In genomic region chr3:150890320-150890719, GRCh38 we compare ENCODE assay signal across 23 cellular contexts. TPM values are rescaled to one million over a fixed set of nuclear protein-coding genes. Genes with fewer than 3 reads are reported as not detected.
DNase-seq lines count a peak whose midpoint lies in the region; ATAC-seq, FAIRE-seq and TF ChIP-seq lines count a peak whose summit lies in the region.
"Had no signal": no experiment of that assay in that cellular context is flagged by ENCODE, and none has a peak within 500 bp of the region (broad histone marks: within the 10 kb centered on the region; RNA-seq: fewer than 3 reads in every experiment).

No MANE protein-coding gene starts in this region.

- FAIRE-seq in K562 (lab: Jason Lieb, UNC) (no peak), HepG2 (lab: Jason Lieb, UNC) (no peak)
- FAIRE-seq: endometrium, GM18507, TTC549 had no signal

- no peak for TF ChIP-seq CTCF in K562 (IDR thresholded peaks at IDR 0.05 in 2 of 3, conservative IDR thresholded peaks at IDR 0.05 in 1 of 3; ENCODE audit: insufficient read depth in 2 of 3, low read depth in 1 of 3, low read length in 3 of 3)
- no peak for TF ChIP-seq CTCF in HepG2 (CRISPR knock-in tag; IDR thresholded peaks at IDR 0.05)

- no peak overlapping the region for H3K14ac ChIP-seq in mesenchymal stem cell (ENCODE audit: low read length in 2 of 2)

- H3K79me1 ChIP-seq in mesenchymal stem cell (replicated peaks; ENCODE audit: low read length, poor library complexity, severe bottlenecking) = no peaks in the 10 kb centered on the region

- in situ Hi-C loops in K562 (cut with MboI) (no loop called here), HepG2 (cut with HindIII; ENCODE audit: extremely low pct_ligation_motif_present, low pct_unique_long_range_greater_than_20kb) (no loop called here)

- no peak overlapping the region for H4K8ac ChIP-seq in mesenchymal stem cell (ENCODE audit: low read length)

- no peak overlapping the region for H2BK15ac ChIP-seq in mesenchymal stem cell (ENCODE audit: low read depth, poor library complexity, severe bottlenecking)

- H2AK5ac ChIP-seq in mesenchymal stem cell (ENCODE audit: low read length, severe bottlenecking) = no peak overlapping the region

- H3K9me3 ChIP-seq in BLaER1 treated with 17β-estradiol and CSF1 and Interleukin-3, amounts not matched to agents 10 nM and 100 nM (replicated peaks in 1 of 11) = peaks cover 0 to 12% (median 0%) of the 10 kb centered on the region in 11 experiments; a peak in 1 of 22 replicates
- H3K9me3 ChIP-seq in K562 (replicated peaks; ENCODE audit: control insufficient read depth, insufficient read depth, low read depth, low read length) (no peaks in the 10 kb centered on the region), mesenchymal stem cell (ENCODE audit: control insufficient read depth, low read length) (peaks cover 5% of the 10 kb centered on the region), HepG2 (ENCODE audit: low read length) (no peaks in the 10 kb centered on the region)
- H3K9me3 ChIP-seq: HAP-1 had no signal

- no peak overlapping the region for H2AFZ ChIP-seq in K562 (ENCODE audit: low read depth, low read length)
- no peak overlapping the region for H2AFZ ChIP-seq in mesenchymal stem cell (ENCODE audit: low read depth, low read length)
- no peak overlapping the region for H2AFZ ChIP-seq in HepG2 (ENCODE audit: low read length)

- no peak for TF ChIP-seq POLR2A in K562 (conservative IDR thresholded peaks at IDR 0.05)
- TF ChIP-seq POLR2A in HepG2 (IDR thresholded peaks at IDR 0.05; ENCODE audit: insufficient read depth in 1 of 2, low read depth in 2 of 2, low read length in 2 of 2) = no peak

- no peaks in the 10 kb centered on the region for H4K20me1 ChIP-seq in BLaER1 treated with 17β-estradiol and CSF1 and Interleukin-3, amounts not matched to agents 10 nM and 100 nM
- no peaks in the 10 kb centered on the region for H4K20me1 ChIP-seq in K562 (replicated peaks; ENCODE audit: control insufficient read depth, insufficient read depth, low read length)
- no peaks in the 10 kb centered on the region for H4K20me1 ChIP-seq in HepG2 (ENCODE audit: insufficient read depth, low read length)

- intact Hi-C loops in K562 (cut with micrococcal nuclease) = no loop called here
- intact Hi-C loops in HepG2 (cut with micrococcal nuclease; ENCODE audit: unreplicated experiment) = no loop called here

- WGBS in K562 (ENCODE audit: insufficient coverage, low coverage, missing lambda C conversion rate) = 6% methylated on average over 3 of the region's 3 CpGs
- WGBS in mesenchymal stem cell = 100% methylated on average over 1 of the region's 3 CpGs
- WGBS in HepG2 (ENCODE audit: low lambda C conversion rate) = 28% methylated on average over 3 of the region's 3 CpGs

- no peak overlapping the region for H4K91ac ChIP-seq in mesenchymal stem cell (ENCODE audit: low read length)

- H3K4me2 ChIP-seq in BLaER1 treated with 17β-estradiol and CSF1 and Interleukin-3, amounts not matched to agents 10 nM and 100 nM = peak overlapping the region in 7 of 11 experiments; percentile 9 to 82 (median 75); a peak in 12 of 22 replicates
- no peak overlapping the region for H3K4me2 ChIP-seq in K562 (ENCODE audit: insufficient read depth, low read length)
- no peak overlapping the region for H3K4me2 ChIP-seq in mesenchymal stem cell (ENCODE audit: low read length, poor library complexity, severe bottlenecking)
- H3K4me2 ChIP-seq in HepG2 (ENCODE audit: low read depth, low read length) = no peak overlapping the region

- CTCF ChIA-PET in K562 (lab: Yijun Ruan, JAX; ENCODE audit: low intra/inter-chr PET ratio) (no interaction called here), HepG2 (lab: Yijun Ruan, JAX; ENCODE audit: low intra/inter-chr PET ratio, low total read pairs) (no interaction called here)

- peak overlapping the region in 8 of 11 experiments; percentile 16 to 83 (median 58); a peak in 14 of 22 replicates for H3K27ac ChIP-seq in BLaER1 treated with 17β-estradiol and CSF1 and Interleukin-3, amounts not matched to agents 10 nM and 100 nM
- H3K27ac ChIP-seq in K562 (ENCODE audit: extremely low read depth, low read depth, low read length) (no peak overlapping the region), mesenchymal stem cell (ENCODE audit: low read length, poor library complexity, severe bottlenecking) (no peak overlapping the region), HepG2 (ENCODE audit: extremely low read length, insufficient read depth, low read length) (no peak overlapping the region)
- H3K27ac ChIP-seq: tibial nerve had no signal

- H3K27me3 ChIP-seq in BLaER1 treated with 17β-estradiol and CSF1 and Interleukin-3, amounts not matched to agents 10 nM and 100 nM = no peaks in the 10 kb centered on the region
- H3K27me3 ChIP-seq in K562 (ENCODE audit: control insufficient read depth in 2 of 2, insufficient read depth in 2 of 2, low read length in 2 of 2) = peaks cover 13 to 22% of the 10 kb centered on the region in 2 experiments
- peaks cover 15 to 31% of the 10 kb centered on the region in 2 experiments for H3K27me3 ChIP-seq in mesenchymal stem cell (ENCODE audit: control insufficient read depth in 1 of 2, insufficient read depth in 1 of 2, low read length in 2 of 2)
- peaks cover 0 to 3% of the 10 kb centered on the region in 2 experiments; a peak in 1 of 5 replicates for H3K27me3 ChIP-seq in HepG2 (ENCODE audit: control insufficient read depth in 1 of 2, insufficient read depth in 2 of 2, low read length in 2 of 2)
- H3K27me3 ChIP-seq: tibial nerve had no signal

- no peak overlapping the region for H2BK12ac ChIP-seq in mesenchymal stem cell (ENCODE audit: low read length in 2 of 2)

- H3K4ac ChIP-seq in mesenchymal stem cell (ENCODE audit: low read depth in 1 of 2, low read length in 2 of 2) = no peak overlapping the region

- H3K36me3 ChIP-seq in BLaER1 treated with 17β-estradiol and CSF1 and Interleukin-3, amounts not matched to agents 10 nM and 100 nM = no peaks in the 10 kb centered on the region
- no peaks in the 10 kb centered on the region for H3K36me3 ChIP-seq in K562 (ENCODE audit: control insufficient read depth, insufficient read depth, low read length)
- no peaks in the 10 kb centered on the region for H3K36me3 ChIP-seq in mesenchymal stem cell (ENCODE audit: control insufficient read depth in 1 of 2, insufficient read depth in 2 of 2, low read depth in 1 of 2, low read length in 2 of 2)
- H3K36me3 ChIP-seq in HepG2 (replicated peaks in 1 of 2; ENCODE audit: control insufficient read depth in 1 of 2, insufficient read depth in 2 of 2, low read length in 2 of 2) = no peaks in the 10 kb centered on the region
- H3K36me3 ChIP-seq: HAP-1, tibial nerve had no signal

- DNase-seq in MV-4-11 (lab: John Stamatoyannopoulos, UW) = peak; percentile 96
- DNase-seq in K562 (ENCODE audit: extremely low read depth in 1 of 4, low spot score in 3 of 4) = no peak
- peak; percentile 39 for DNase-seq in mesenchymal stem cell
- DNase-seq in HepG2 (ENCODE audit: low spot score) = no peak
- DNase-seq in GDM1 (lab: John Stamatoyannopoulos, UW) = no peak
- DNase-seq in stimulated activated naive CD4-positive, alpha-beta T cell (lab: John Stamatoyannopoulos, UW) = no peak
- DNase-seq: activated CD4-positive, alpha-beta T cell treated with anti-CD3 and anti-CD28 coated beads for 48 hours; activated CD8-positive, alpha-beta memory T cell treated with anti-CD3 and anti-CD28 coated beads, Interleukin-2, amount 50 U/mL, for 48 hours; aorta; NCI-H1105; NCI-H69; retina; stimulated activated CD4-positive, alpha-beta T cell treated with anti-CD3 and anti-CD28 coated beads, Interleukin-15, amount 100 ng/mL, for 24 hours had no signal

- BruUV-seq in K562 (replicated peaks; lab: Mats Ljungman, UMichigan) (no TSS peak), HepG2 (replicated peaks; lab: Mats Ljungman, UMichigan) (no TSS peak)

- H3K9ac ChIP-seq in BLaER1 treated with 17β-estradiol and CSF1 and Interleukin-3, amounts not matched to agents 10 nM and 100 nM = peak overlapping the region in 4 of 11 experiments; percentile 38 to 68 (median 60); a peak in 7 of 22 replicates
- no peak overlapping the region for H3K9ac ChIP-seq in K562 (ENCODE audit: insufficient read depth in 1 of 2, low read depth in 2 of 2, low read length in 2 of 2)
- H3K9ac ChIP-seq in mesenchymal stem cell (ENCODE audit: low read length) = no peak overlapping the region
- H3K9ac ChIP-seq in HepG2 (ENCODE audit: insufficient read depth, low read depth, low read length) = no peak overlapping the region

- ATAC-seq in K562 (no peak), HepG2 (no peak), GM21529 (IDR thresholded peaks at IDR 0.05; ENCODE audit: unreplicated experiment) (no peak)
- ATAC-seq: left lobe of liver; stimulated activated effector memory CD8-positive, alpha-beta T cell treated with anti-CD3 and anti-CD28 coated beads, Interleukin-12 subunit alpha, Interleukin-12 subunit beta, amount 100 ng/mL, for 72 hours had no signal

- no peak overlapping the region for H2BK120ac ChIP-seq in mesenchymal stem cell (ENCODE audit: low read depth, low read length)

- TF ChIP-seq EP300 in K562 (IDR thresholded peaks at IDR 0.05; ENCODE audit: low read length) = no peak
- TF ChIP-seq EP300 in HepG2 (IDR thresholded peaks at IDR 0.05; ENCODE audit: low read depth in 2 of 2, low read length in 2 of 2) = no peak
- TF ChIP-seq EP300 in HepG2 (CRISPR knock-in tag; IDR thresholded peaks at IDR 0.05; ENCODE audit: borderline replicate concordance) = no peak

- no peaks in the 10 kb centered on the region for H3K9me1 ChIP-seq in K562 (ENCODE audit: control insufficient read depth, insufficient read depth, low read length)

- no peak overlapping the region for H2BK5ac ChIP-seq in mesenchymal stem cell (ENCODE audit: low read depth, low read length, poor library complexity, severe bottlenecking)

- H3K23ac ChIP-seq in mesenchymal stem cell (ENCODE audit: low read length in 2 of 2) = no peak overlapping the region

- peaks cover 0 to 39% (median 17%) of the 10 kb centered on the region in 10 experiments; a peak in 12 of 20 replicates for H3K4me1 ChIP-seq in BLaER1 treated with 17β-estradiol and CSF1 and Interleukin-3, amounts not matched to agents 10 nM and 100 nM
- H3K4me1 ChIP-seq in K562 (replicated peaks in 1 of 2; ENCODE audit: control insufficient read depth in 2 of 2, insufficient read depth in 2 of 2, low read length in 2 of 2) (no peaks in the 10 kb centered on the region), mesenchymal stem cell (ENCODE audit: control insufficient read depth, insufficient read depth, low read depth, low read length) (no peaks in the 10 kb centered on the region), HepG2 (ENCODE audit: insufficient read depth, low read length) (no peaks in the 10 kb centered on the region)
- H3K4me1 ChIP-seq: HAP-1, tibial nerve had no signal

- no peak overlapping the region for H3K18ac ChIP-seq in mesenchymal stem cell (ENCODE audit: low read depth in 1 of 2, low read length in 2 of 2)

- H3K4me3 ChIP-seq in BLaER1 treated with 17β-estradiol and CSF1 and Interleukin-3, amounts not matched to agents 10 nM and 100 nM = 0 out of 20 replicates have a peak overlapping the region, but pooled peaks of 1 of the 10 experiments have one; percentile 11
- H3K4me3 ChIP-seq in K562 (no peak overlapping the region), mesenchymal stem cell (ENCODE audit: insufficient read depth in 1 of 2, low read depth in 1 of 2, low read length in 2 of 2) (no peak overlapping the region), HepG2 (replicated peaks in 1 of 3; ENCODE audit: insufficient read depth in 1 of 3, low read depth in 2 of 3, low read length in 3 of 3) (no peak overlapping the region)
- H3K4me3 ChIP-seq: HAP-1, tibial nerve had no signal

- TF ChIP-seq RAD21 in K562 (CRISPR knock-in tag; conservative IDR thresholded peaks at IDR 0.05 in 1 of 2, IDR thresholded peaks at IDR 0.05 in 1 of 2) = no peak
- TF ChIP-seq RAD21 in HepG2 (CRISPR knock-in tag; IDR thresholded peaks at IDR 0.05) = no peak

- POLR2A ChIA-PET in K562 (lab: Yijun Ruan, JAX) = interaction anchor here (1.2 kb wide), 1 partner anchor 10 kb away, joined by 5 read pairs; no protein-coding TSS in a partner anchor
- POLR2A ChIA-PET in HepG2 (lab: Yijun Ruan, JAX) = no interaction called here

- no peaks in the 10 kb centered on the region for H3K79me2 ChIP-seq in K562 (ENCODE audit: control insufficient read depth, insufficient read depth, low read length)
- no peaks in the 10 kb centered on the region for H3K79me2 ChIP-seq in HepG2 (ENCODE audit: insufficient read depth, low read length)

RNA-seq across cellular contexts. Expression of gene MINDY4B, which starts 14.9 kb away (rescaled TPM):
- not detected in 2 replicates for total RNA-seq in K562 (2011; cell fraction: chromatin; rRNA removed; ENCODE audit: low replicate concordance)
- not detected in 2 replicates for total RNA-seq in K562 (2011; cell fraction: nucleolus; rRNA removed)
- total RNA-seq in K562 (2011; cell fraction: nucleoplasm; rRNA removed) = not detected in 2 replicates
- total RNA-seq in K562 (2014; rRNA removed) = not detected in 2 replicates
- not detected in 2 replicates for total RNA-seq in K562 (2014; rRNA removed; fragmentation: Illumina TruSeq; extraction: Trizol)
- total RNA-seq in K562 (2015; rRNA removed; fragmentation: Illumina TruSeq; extraction: Trizol) = not detected in 2 replicates
- not detected in 2 replicates for total RNA-seq in K562 (2021)
- not detected in 2 replicates for polyA plus RNA-seq in K562 (2011; rRNA removed)
- polyA plus RNA-seq in K562 (2011; cell fraction: cytosol; rRNA removed) = not detected in 2 replicates
- polyA plus RNA-seq in K562 (2011; cell fraction: nucleus; rRNA removed) = not detected in 2 replicates
- not detected in 2 replicates for polyA plus RNA-seq in K562 (2012)
- not detected in 2 replicates for polyA plus RNA-seq in K562 (2014; fragmentation: Illumina TruSeq; extraction: Trizol)
- polyA plus RNA-seq in K562 (2014; fragmentation: Nextera tagmentation; extraction: Ambion mirVana) = not detected
- not detected in 2 replicates for polyA plus RNA-seq in K562 (2014; rRNA removed)
- polyA minus RNA-seq in K562 (2011; rRNA and poly(A)+ RNA removed) = not detected in 2 replicates
- not detected in 2 replicates for polyA minus RNA-seq in K562 (2011; cell fraction: cytosol; rRNA and poly(A)+ RNA removed)
- polyA minus RNA-seq in K562 (2011; cell fraction: nucleus; rRNA and poly(A)+ RNA removed) = not detected in 2 replicates
- not detected for polyA plus RNA-seq in mesenchymal stem cell (2013, experiment 1 of 2)
- polyA plus RNA-seq in mesenchymal stem cell (2013, experiment 2 of 2) = not detected
- total RNA-seq in HepG2 (2016; rRNA removed; fragmentation: Illumina TruSeq; extraction: Trizol) = not detected in 2 replicates
- not detected in 2 replicates for total RNA-seq in HepG2 (2016; cell fraction: cytosol; rRNA removed; fragmentation: Illumina TruSeq; extraction: Trizol; ENCODE audit: low read depth)
- not detected in 2 replicates for total RNA-seq in HepG2 (2016; cell fraction: insoluble cytoplasmic fraction; rRNA removed; fragmentation: Illumina TruSeq; extraction: Trizol)
- total RNA-seq in HepG2 (2016; cell fraction: membrane; rRNA removed; fragmentation: Illumina TruSeq; extraction: Trizol) = not detected in 2 replicates
- not detected in 2 replicates for total RNA-seq in HepG2 (2016; cell fraction: nucleus; rRNA removed; fragmentation: Illumina TruSeq; extraction: Trizol)
- not detected in 2 replicates for polyA plus RNA-seq in HepG2 (2011; rRNA removed)
- polyA plus RNA-seq in HepG2 (2011; cell fraction: cytosol; rRNA removed) = not detected in 2 replicates
- polyA plus RNA-seq in HepG2 (2011; cell fraction: nucleus; rRNA removed) = not detected in 2 replicates
- not detected in 2 replicates for polyA plus RNA-seq in HepG2 (2012)
- not detected in 2 replicates for polyA plus RNA-seq in HepG2 (2016; cell fraction: cytosol; fragmentation: Illumina TruSeq; extraction: Trizol; ENCODE audit: low read depth)
- not detected in 2 replicates for polyA plus RNA-seq in HepG2 (2016; cell fraction: insoluble cytoplasmic fraction; fragmentation: Illumina TruSeq; extraction: Trizol; ENCODE audit: low read depth)
- polyA plus RNA-seq in HepG2 (2016; cell fraction: membrane; fragmentation: Illumina TruSeq; extraction: Trizol; ENCODE audit: low read depth) = not detected in 2 replicates
- polyA plus RNA-seq in HepG2 (2016; cell fraction: nucleus; fragmentation: Illumina TruSeq; extraction: Trizol; ENCODE audit: insufficient read depth, low read depth) = not detected in 2 replicates
- not detected in 2 replicates for polyA minus RNA-seq in HepG2 (2011; rRNA and poly(A)+ RNA removed; ENCODE audit: low replicate concordance)
- not detected in 2 replicates for polyA minus RNA-seq in HepG2 (2011; cell fraction: cytosol; rRNA and poly(A)+ RNA removed)
- polyA minus RNA-seq in HepG2 (2011; cell fraction: nucleus; rRNA and poly(A)+ RNA removed) = not detected in 2 replicates
- total RNA-seq: aorta, chondrocyte, left lobe of liver, tibial nerve had no signal
- polyA plus RNA-seq: aorta had no signal

Comparison
In these comparisons a context has a peak if more than half of its experiments do, and no peak if none do; other contexts are left out.
1. H3K27ac ChIP-seq: peak in BLaER1 treated with 17β-estradiol and CSF1 and Interleukin-3, amounts not matched to agents 10 nM and 100 nM (8 of 11); none in K562 (single experiment), mesenchymal stem cell (single experiment) and HepG2 (single experiment).
2. H3K4me2 ChIP-seq: peak in BLaER1 treated with 17β-estradiol and CSF1 and Interleukin-3, amounts not matched to agents 10 nM and 100 nM (7 of 11); none in K562 (single experiment), mesenchymal stem cell (single experiment) and HepG2 (single experiment).
3. DNase-seq: peak in MV-4-11 (single experiment) and mesenchymal stem cell (single experiment); none in K562 (0 of 4), HepG2 (single experiment), GDM1 (single experiment) and stimulated activated naive CD4-positive, alpha-beta T cell (0 of 6).